ENCODE assay signal across 9 cellular contexts in the genomic region with DNA sequence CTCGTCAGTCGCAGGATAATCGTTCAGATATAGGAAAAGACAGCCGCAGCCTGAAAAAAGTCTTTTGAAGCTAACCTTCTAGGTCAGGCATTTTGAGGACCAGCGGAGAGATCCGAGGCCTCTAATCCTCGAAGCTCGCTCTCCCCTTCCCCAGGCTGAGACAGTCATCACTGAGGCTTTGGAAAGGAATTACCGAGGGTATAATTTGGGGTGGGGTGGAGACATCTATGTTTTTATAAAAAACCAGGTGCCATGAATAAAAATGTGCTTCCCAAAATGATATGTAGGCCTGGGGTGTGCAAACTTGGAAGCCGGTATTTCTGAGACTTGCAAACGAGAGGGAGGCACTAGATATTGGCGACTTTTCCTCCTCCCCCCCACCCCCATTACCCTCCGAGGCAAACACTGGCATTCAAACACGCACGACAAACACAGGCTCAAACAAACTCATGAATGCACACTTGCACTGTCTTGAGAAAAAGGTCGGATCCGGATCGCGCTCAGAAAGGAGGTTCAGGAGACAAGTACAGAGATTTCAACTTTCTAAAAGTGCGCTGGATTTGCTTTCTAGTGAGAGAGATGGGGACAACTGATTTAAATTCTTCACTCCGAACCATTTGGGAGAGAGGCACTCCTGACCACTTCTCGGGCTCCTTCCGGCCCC. TPM values are rescaled to one million over a fixed set of nuclear protein-coding genes. Genes with fewer than 3 reads are reported as not detected.
DNase-seq lines count a peak whose midpoint lies in the region; ATAC-seq and TF ChIP-seq lines count a peak whose summit lies in the region.
"Had no signal": no experiment of that assay in that cellular context is flagged by ENCODE, and none has a peak within 500 bp of the region (broad histone marks: within the 10 kb centered on the region; RNA-seq: fewer than 3 reads in every experiment).

No MANE protein-coding gene starts in this region.

- H3K4me2 ChIP-seq in neural progenitor cell = peak overlapping the region; percentile 87

- H4K20me1 ChIP-seq in neural progenitor cell (ENCODE audit: low read depth) = peaks cover 68% of the 10 kb centered on the region

- H3K4me1 Mint-ChIP-seq in endodermal cell (peaks cover 73% of the 10 kb centered on the region), neural progenitor cell (peaks cover 76% of the 10 kb centered on the region)

- ATAC-seq in GM21619 (IDR thresholded peaks at IDR 0.05; ENCODE audit: unreplicated experiment) (no peak), GM18868 (IDR thresholded peaks at IDR 0.05; ENCODE audit: unreplicated experiment) (no peak)

- H3K79me2 ChIP-seq in neural progenitor cell (ENCODE audit: low read depth) = no peaks in the 10 kb centered on the region

- H3K27ac Mint-ChIP-seq in endodermal cell (peak overlapping the region; percentile 41), neural progenitor cell (no peak overlapping the region)

- no peak overlapping the region for H3K9ac ChIP-seq in endodermal cell (ENCODE audit: extremely low read depth, low read length, poor library complexity, severe bottlenecking)
- no peak overlapping the region for H3K9ac ChIP-seq in neural progenitor cell

- TF ChIP-seq CTCF in AG10803 (conservative IDR thresholded peaks at IDR 0.05; ENCODE audit: low read length) (no peak), LNCaP clone FGC (IDR thresholded peaks at IDR 0.05; ENCODE audit: control insufficient read depth, extremely low read depth, insufficient read depth) (no peak), endodermal cell (conservative IDR thresholded peaks at IDR 0.05) (no peak), neural progenitor cell (IDR thresholded peaks at IDR 0.05) (no peak)

- peaks cover 3% of the 10 kb centered on the region for H3K4me1 ChIP-seq in endodermal cell (ENCODE audit: control insufficient read depth, insufficient read depth, low read length)
- peaks cover 40% of the 10 kb centered on the region for H3K4me1 ChIP-seq in neural progenitor cell

- DNase-seq in AG10803 (ENCODE audit: low read depth) = no peak
- no peak for DNase-seq in LNCaP clone FGC (ENCODE audit: low read depth)
- peak; percentile 53 for DNase-seq in endodermal cell
- peak; percentile 64 for DNase-seq in neural progenitor cell (ENCODE audit: low spot score)
- DNase-seq in DMS114 treated with DMSO at 0.1 percent for 48 hours (lab: John Stamatoyannopoulos, UW; ENCODE audit: unreplicated experiment) = no peak
- DNase-seq in RKO (ENCODE audit: low spot score) = no peak
- DNase-seq: NCI-H1694 had no signal

- peaks cover 91% of the 10 kb centered on the region for H3K27me3 Mint-ChIP-seq in endodermal cell (ENCODE audit: insufficient read depth)
- H3K27me3 Mint-ChIP-seq in neural progenitor cell (ENCODE audit: insufficient read depth, low read depth) = peaks cover 74% of the 10 kb centered on the region

- no peaks in the 10 kb centered on the region for H3K9me3 ChIP-seq in endodermal cell (ENCODE audit: control insufficient read depth, low read length)
- H3K9me3 ChIP-seq in neural progenitor cell (ENCODE audit: low read depth) = no peaks in the 10 kb centered on the region

- H3K36me3 Mint-ChIP-seq in endodermal cell (ENCODE audit: low read depth) (peaks cover 3% of the 10 kb centered on the region), neural progenitor cell (peaks cover 20% of the 10 kb centered on the region)

- H3K9me3 Mint-ChIP-seq in endodermal cell (no peaks in the 10 kb centered on the region), neural progenitor cell (no peaks in the 10 kb centered on the region)

- peaks cover 43% of the 10 kb centered on the region for H3F3A ChIP-seq in neural progenitor cell (ENCODE audit: low read depth)

- H3K36me3 ChIP-seq in endodermal cell (ENCODE audit: control insufficient read depth, insufficient read depth, low read length) (no peaks in the 10 kb centered on the region), neural progenitor cell (no peaks in the 10 kb centered on the region)

- H3K4me3 ChIP-seq in AG10803 (ENCODE audit: low read length) (peak overlapping the region; percentile 58), LNCaP clone FGC (ENCODE audit: low read depth, low read length) (peak overlapping the region; percentile 66), endodermal cell (ENCODE audit: low read length) (peak overlapping the region; percentile 81), neural progenitor cell (peak overlapping the region; percentile 62)

- H3K27ac ChIP-seq in endodermal cell (ENCODE audit: low read depth, low read length) = no peak overlapping the region
- no peak overlapping the region for H3K27ac ChIP-seq in neural progenitor cell

- no peak overlapping the region for H2AFZ ChIP-seq in neural progenitor cell (replicated peaks)

- H3K4me3 Mint-ChIP-seq in endodermal cell (peak overlapping the region; percentile 85), neural progenitor cell (peak overlapping the region; percentile 88)

- peaks cover 93% of the 10 kb centered on the region for H3K27me3 ChIP-seq in endodermal cell (ENCODE audit: control insufficient read depth, insufficient read depth, low read length, poor library complexity, severe bottlenecking)
- H3K27me3 ChIP-seq in neural progenitor cell = peaks cover 97% of the 10 kb centered on the region

- 7 to 10% methylated on average over 9 to 23 of the region's 23 CpGs for WGBS in endodermal cell (ENCODE audit: insufficient coverage in 1 of 2, insufficient read length in 1 of 2), 2 experiments

RNA-seq across cellular contexts. Expression of a gene that starts 0.9 kb away (rescaled TPM):
- total RNA-seq in endodermal cell (10 to 100 TPM in 1 of 2 donors, 1 to 10 TPM in 1; 4.2 to 20.0 TPM), neural progenitor cell (ENCODE audit: low replicate concordance) (0.30 and 0.93 TPM in 2 replicates)
- polyA plus RNA-seq in endodermal cell (2013, experiment 1 of 2) = 53.7 TPM
- polyA plus RNA-seq in endodermal cell (2013, experiment 2 of 2) = 58.1 TPM

Comparison
In these comparisons a context has a peak if more than half of its experiments do, and no peak if none do; other contexts are left out.
1. DNase-seq: peak in endodermal cell (single experiment) and neural progenitor cell (single experiment); none in AG10803 (single experiment), LNCaP clone FGC (single experiment), DMS114 treated with DMSO at 0.1 percent for 48 hours (single experiment) and RKO (single experiment).
2. Peak in every context shown above with its lines, with median percentiles within 50 percentile points of each other: H3K4me3 ChIP-seq.